In genomic region chr6:37323568-37323967, GRCh38 we compare ENCODE assay signal across 12 cellular contexts. TPM values are rescaled to one million over a fixed set of nuclear protein-coding genes. Genes with fewer than 3 reads are reported as not detected.
DNase-seq lines count a peak whose midpoint lies in the region; ATAC-seq and TF ChIP-seq lines count a peak whose summit lies in the region.
"Had no signal": no experiment of that assay in that cellular context is flagged by ENCODE, and none has a peak within 500 bp of the region (broad histone marks: within the 10 kb centered on the region; RNA-seq: fewer than 3 reads in every experiment).

No MANE protein-coding gene starts in this region.

- CTCF ChIA-PET in CD4-positive, alpha-beta T cell (lab: Charles Lee), result interaction anchor here (2.5 kb wide), 1 partner anchor 9 kb away, joined by 7 read pairs; no protein-coding TSS in a partner anchor

- H3K4me2 ChIP-seq in Karpas-422 (ENCODE audit: low read depth, low read length, poor library complexity, severe bottlenecking), result no peak overlapping the region

- no peak overlapping the region for H3K4me3 Mint-ChIP-seq in CD4-positive, alpha-beta T cell
- H3K4me3 Mint-ChIP-seq: CD8-positive, alpha-beta memory T cell; dendritic cell treated with granulocyte-macrophage colony-stimulating factor and Interleukin-4, amounts not matched to agents 40 ng/mL and 50 ng/mL, for 4 days had no signal

- H3K9me3 Mint-ChIP-seq in CD4-positive, alpha-beta T cell, result no peaks in the 10 kb centered on the region
- H3K9me3 Mint-ChIP-seq: CD8-positive, alpha-beta memory T cell; dendritic cell treated with granulocyte-macrophage colony-stimulating factor and Interleukin-4, amounts not matched to agents 40 ng/mL and 50 ng/mL, for 4 days had no signal

- TF ChIP-seq CTCF in CD4-positive, alpha-beta T cell (IDR thresholded peaks at IDR 0.05), result no peak
- TF ChIP-seq CTCF in WERI-Rb-1 (IDR thresholded peaks at IDR 0.05; ENCODE audit: low read depth, low read length), result no peak
- TF ChIP-seq CTCF in heart right ventricle (IDR thresholded peaks at IDR 0.05), result no peak

- H3K4me1 ChIP-seq in Karpas-422 (ENCODE audit: low read length) (peaks cover 7% of the 10 kb centered on the region), heart right ventricle (peaks cover 0 to 53% (median 18%) of the 10 kb centered on the region in 9 donors)

- peak overlapping the region; percentile 16 for H3K27ac Mint-ChIP-seq in CD4-positive, alpha-beta T cell
- H3K27ac Mint-ChIP-seq: dendritic cell treated with granulocyte-macrophage colony-stimulating factor and Interleukin-4, amounts not matched to agents 40 ng/mL and 50 ng/mL, for 4 days had no signal

- no peak for DNase-seq in CD4-positive, alpha-beta T cell
- no peak for DNase-seq in Karpas-422
- DNase-seq in WERI-Rb-1, result peak; percentile 39
- DNase-seq in iris pigment epithelial cell (ENCODE audit: low read depth), result peak; percentile 27
- no peak for DNase-seq in NCI-H187 treated with DMSO at 0.1 percent for 48 hours (lab: John Stamatoyannopoulos, UW)
- DNase-seq in heart right ventricle, result no peak
- DNase-seq: activated effector memory CD4-positive, alpha-beta T cell treated with anti-CD3 and anti-CD28 coated beads, Interleukin-2, amount 50 U/mL, for 16 hours; CD8-positive, alpha-beta memory T cell; NCI-H1048 had no signal

- POLR2A ChIA-PET in CD4-positive, alpha-beta T cell (lab: Charles Lee), result no interaction called here

- H3K36me3 Mint-ChIP-seq in CD4-positive, alpha-beta T cell (ENCODE audit: low read depth), result peaks cover 23% of the 10 kb centered on the region

- H3K4me3 ChIP-seq in Karpas-422 (ENCODE audit: low read length) (no peak overlapping the region), WERI-Rb-1 (ENCODE audit: low read depth, low read length) (no peak overlapping the region), heart right ventricle (no peak overlapping the region)

- intact Hi-C loops in CD4-positive, alpha-beta T cell (cut with DNase I, micrococcal nuclease), result no loop called here
- intact Hi-C loops in heart right ventricle (cut with DNase I), result loop anchor here in 4 of 10 donors (5.0 to 10.0 kb wide), 3 partner anchors 241 to 369 kb away; no protein-coding TSS in a partner anchor

- no peaks in the 10 kb centered on the region for H3K27me3 ChIP-seq in CD4-positive, alpha-beta T cell (ENCODE audit: control insufficient read depth, insufficient read depth, low read length)
- no peaks in the 10 kb centered on the region for H3K27me3 ChIP-seq in Karpas-422 (ENCODE audit: low read length)
- no peaks in the 10 kb centered on the region for H3K27me3 ChIP-seq in WERI-Rb-1 (ENCODE audit: insufficient read depth, low read depth, severe bottlenecking)
- H3K27me3 ChIP-seq in heart right ventricle, result no peaks in the 10 kb centered on the region

- no peaks in the 10 kb centered on the region for H3K36me3 ChIP-seq in Karpas-422 (ENCODE audit: insufficient read depth, low read length)
- H3K36me3 ChIP-seq in WERI-Rb-1, result peaks cover 25% of the 10 kb centered on the region
- peaks cover 0 to 55% (median 24%) of the 10 kb centered on the region in 9 donors for H3K36me3 ChIP-seq in heart right ventricle

- H3K9me3 ChIP-seq in CD4-positive, alpha-beta T cell (ENCODE audit: control insufficient read depth, low read length), result no peaks in the 10 kb centered on the region
- H3K9me3 ChIP-seq in Karpas-422 (ENCODE audit: low read length) (no peaks in the 10 kb centered on the region), WERI-Rb-1 (ENCODE audit: severe bottlenecking) (no peaks in the 10 kb centered on the region), heart right ventricle (no peaks in the 10 kb centered on the region)

- no peaks in the 10 kb centered on the region for H3K4me1 Mint-ChIP-seq in CD4-positive, alpha-beta T cell (ENCODE audit: low read depth)

- 25 to 27% methylated on average over 3 of the region's 3 CpGs for WGBS in heart right ventricle, 2 donors

- no peak for ATAC-seq in CD4-positive, alpha-beta T cell (ENCODE audit: poor library complexity)
- ATAC-seq in HG03135 (IDR thresholded peaks at IDR 0.05; ENCODE audit: unreplicated experiment) (no peak), HG02870 (IDR thresholded peaks at IDR 0.05; ENCODE audit: unreplicated experiment) (no peak), heart right ventricle (no peak)

- H4K20me1 ChIP-seq in Karpas-422 (ENCODE audit: insufficient read depth, low read depth, low read length), result no peaks in the 10 kb centered on the region

- no peak overlapping the region for H3K27ac ChIP-seq in CD4-positive, alpha-beta T cell (ENCODE audit: low read depth, low read length)
- H3K27ac ChIP-seq in Karpas-422 (ENCODE audit: low read length) (no peak overlapping the region), WERI-Rb-1 (peak overlapping the region; percentile 9), heart right ventricle (peak overlapping the region in 1 of 10 donors; percentile 15)

- no peaks in the 10 kb centered on the region for H3K27me3 Mint-ChIP-seq in CD4-positive, alpha-beta T cell
- H3K27me3 Mint-ChIP-seq: dendritic cell treated with granulocyte-macrophage colony-stimulating factor and Interleukin-4, amounts not matched to agents 40 ng/mL and 50 ng/mL, for 4 days had no signal

- no peaks in the 10 kb centered on the region for H3K79me2 ChIP-seq in Karpas-422 (ENCODE audit: low read length)

- no peaks in the 10 kb centered on the region for H3K9me2 ChIP-seq in Karpas-422 (replicated peaks; ENCODE audit: insufficient read depth, low read length)

- no peak overlapping the region for H2AFZ ChIP-seq in Karpas-422 (ENCODE audit: low read length)

- H3K9ac ChIP-seq in Karpas-422 (ENCODE audit: low read length), result 0 out of 2 replicates have a peak overlapping the region, but pooled peaks have one; percentile 12

RNA-seq across cellular contexts. Expression of gene RNF8, which starts 30.2 kb away (rescaled TPM):
- 1 to 10 TPM; 4.9 to 5.9 TPM for total RNA-seq in CD4-positive, alpha-beta T cell
- total RNA-seq in Karpas-422 (2014; rRNA removed; shearing (Covaris generic); ENCODE audit: low replicate concordance), result 22.5 and 32.7 TPM in 2 replicates
- 10 to 100 TPM; 12.9 to 17.5 (median 15.0) TPM for total RNA-seq in heart right ventricle
- polyA plus RNA-seq in heart right ventricle, result 10 to 100 TPM in 1 of 2 donors, 1 to 10 TPM in 1; 9.5 to 10.8 TPM

Comparison
In these comparisons a context has a peak if more than half of its experiments do, and no peak if none do; other contexts are left out.
1. DNase-seq: peak in WERI-Rb-1 (single experiment) and iris pigment epithelial cell (single experiment); none in CD4-positive, alpha-beta T cell (0 of 10), Karpas-422 (single experiment), NCI-H187 treated with DMSO at 0.1 percent for 48 hours (single experiment) and heart right ventricle (0 of 2).